Comparison of ENCODE assay signal across 9 cellular contexts in the genomic region with DNA sequence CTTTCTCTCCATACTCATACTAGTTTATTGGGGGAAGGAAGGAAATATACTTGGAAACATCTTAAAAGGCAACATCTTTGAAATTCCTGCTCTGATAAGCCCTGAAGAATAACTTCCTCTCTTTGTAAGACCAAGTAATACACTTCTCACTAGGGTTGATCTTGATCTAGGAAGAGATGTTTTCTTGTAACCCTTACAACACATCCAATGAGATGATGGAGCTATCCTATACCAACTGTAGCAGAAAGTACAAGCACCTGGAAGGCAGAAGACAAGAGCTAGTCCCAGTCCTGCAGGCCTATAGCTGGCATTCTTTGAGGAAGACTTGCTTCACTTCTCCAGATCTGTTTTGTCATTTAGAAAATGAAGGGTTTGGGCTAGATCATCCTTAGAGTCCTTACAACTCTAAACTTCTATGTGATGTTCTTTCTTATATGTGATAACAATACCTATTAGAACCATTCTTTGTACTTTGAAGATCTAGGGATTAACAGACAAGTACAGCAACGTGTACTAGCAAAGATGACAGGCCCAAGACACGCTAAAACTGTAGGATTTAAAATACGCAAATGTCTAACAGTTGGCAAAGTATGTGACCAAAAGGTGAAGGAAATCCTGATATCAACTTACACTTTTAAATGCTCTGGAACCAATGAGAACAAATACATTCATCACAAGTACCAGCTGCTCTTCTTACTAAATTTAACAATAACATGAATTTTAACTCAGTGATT. TPM values are rescaled to one million over a fixed set of nuclear protein-coding genes. Genes with fewer than 3 reads are reported as not detected.
DNase-seq lines count a peak whose midpoint lies in the region; TF ChIP-seq lines count a peak whose summit lies in the region.
"Had no signal": no experiment of that assay in that cellular context is flagged by ENCODE, and none has a peak within 500 bp of the region (broad histone marks: within the 10 kb centered on the region; RNA-seq: fewer than 3 reads in every experiment).

No MANE protein-coding gene starts in this region.

- TF ChIP-seq RAD21 in neural cell (conservative IDR thresholded peaks at IDR 0.05), result no peak

- H3F3A ChIP-seq in neural cell (ENCODE audit: insufficient read depth, low read length, poor library complexity, severe bottlenecking), result no peaks in the 10 kb centered on the region

- intact Hi-C loops in CD4-positive, alpha-beta memory T cell (cut with micrococcal nuclease), result loop anchor here (1.0 to 2.0 kb wide), 6 partner anchors 8 to 103 kb away; no protein-coding TSS in a partner anchor
- intact Hi-C loops in ascending aorta (cut with DNase I), result no loop called here

- peak overlapping the region; percentile 87 to 97 (median 95) for H3K4me3 Mint-ChIP-seq in CD4-positive, alpha-beta memory T cell

- H3K9me3 ChIP-seq in CD4-positive, alpha-beta memory T cell (ENCODE audit: control insufficient read depth in 1 of 2, low read length in 2 of 2), result no peaks in the 10 kb centered on the region
- H3K9me3 ChIP-seq in ascending aorta (no peaks in the 10 kb centered on the region), neural cell (ENCODE audit: low read length) (no peaks in the 10 kb centered on the region)
- H3K9me3 ChIP-seq: SJCRH30 had no signal

- peaks cover 48 to 75% (median 56%) of the 10 kb centered on the region in 4 donors for H3K4me1 Mint-ChIP-seq in CD4-positive, alpha-beta memory T cell

- peaks cover 8 to 37% of the 10 kb centered on the region in 2 donors for H3K36me3 Mint-ChIP-seq in CD4-positive, alpha-beta memory T cell

- H3K27ac Mint-ChIP-seq in CD4-positive, alpha-beta memory T cell, result peak overlapping the region; percentile 86 to 95 (median 93)

- no peaks in the 10 kb centered on the region for H3K9me3 Mint-ChIP-seq in CD4-positive, alpha-beta memory T cell

- H3K27ac ChIP-seq in CD4-positive, alpha-beta memory T cell (ENCODE audit: low read depth, low read length), result peak overlapping the region; percentile 93
- H3K27ac ChIP-seq in HL-60 (replicated peaks) (peak overlapping the region; percentile 80), ascending aorta (peak overlapping the region; percentile 83 to 86), neural cell (ENCODE audit: low read length) (no peak overlapping the region)
- H3K27ac ChIP-seq: SJCRH30 had no signal

- POLR2A ChIA-PET in CD4-positive, alpha-beta memory T cell (lab: Charles Lee; ENCODE audit: partially characterized antibody), result interaction anchor here (0.9 to 20.5 kb wide), 24 partner anchors 12 to 1132 kb away, joined by 3 to 1065 read pairs (median 8); no protein-coding TSS in a partner anchor

- CTCF ChIA-PET in CD4-positive, alpha-beta memory T cell (lab: Charles Lee; ENCODE audit: partially characterized antibody), result interaction anchor here (0.7 to 11.5 kb wide), 21 partner anchors 8 to 200 kb away, joined by 3 to 146 read pairs (median 5); no protein-coding TSS in a partner anchor

- H3K4me2 ChIP-seq in neural cell (ENCODE audit: low read length), result peak overlapping the region; percentile 29

- no peak for DNase-seq in CD4-positive, alpha-beta memory T cell
- peak in 1 of 2 experiments; percentile 27 for DNase-seq in HL-60 (ENCODE audit: low read depth in 1 of 2, low spot score in 1 of 2)
- no peak for DNase-seq in ascending aorta (ENCODE audit: low spot score in 2 of 2)
- DNase-seq in stimulated activated CD4-positive, alpha-beta T cell treated with anti-CD3 and anti-CD28 coated beads, Interleukin-4, amount 100 ng/mL, for 4 hours, result no peak
- DNase-seq in DMS53 (lab: John Stamatoyannopoulos, UW), result no peak
- DNase-seq in germinal center (ENCODE audit: low spot score), result no peak
- DNase-seq in amygdala (lab: John Stamatoyannopoulos, UW), result no peak
- DNase-seq: SJCRH30 had no signal

- H3K9ac ChIP-seq in neural cell (ENCODE audit: low read length), result peak overlapping the region; percentile 82

- no peaks in the 10 kb centered on the region for H3K79me2 ChIP-seq in neural cell (replicated peaks; ENCODE audit: insufficient read depth, low read length)

- H3K27me3 Mint-ChIP-seq in CD4-positive, alpha-beta memory T cell, result no peaks in the 10 kb centered on the region

- H4K20me1 ChIP-seq in neural cell (ENCODE audit: insufficient read depth), result no peaks in the 10 kb centered on the region

- H3K36me3 ChIP-seq in CD4-positive, alpha-beta memory T cell (ENCODE audit: insufficient read depth, low read length), result no peaks in the 10 kb centered on the region
- H3K36me3 ChIP-seq in ascending aorta, result no peaks in the 10 kb centered on the region
- H3K36me3 ChIP-seq in neural cell (ENCODE audit: insufficient read depth, low read length), result no peaks in the 10 kb centered on the region
- H3K36me3 ChIP-seq: SJCRH30 had no signal

- peaks cover 60% of the 10 kb centered on the region for H3K4me1 ChIP-seq in CD4-positive, alpha-beta memory T cell (ENCODE audit: insufficient read depth, low read length)
- peaks cover 5 to 45% of the 10 kb centered on the region in 2 donors for H3K4me1 ChIP-seq in ascending aorta

- H3K27me3 ChIP-seq in CD4-positive, alpha-beta memory T cell (ENCODE audit: insufficient read depth, low read length), result no peaks in the 10 kb centered on the region
- H3K27me3 ChIP-seq in HL-60 (ENCODE audit: insufficient read depth, poor library complexity, severe bottlenecking), result no peaks in the 10 kb centered on the region
- H3K27me3 ChIP-seq in ascending aorta, result no peaks in the 10 kb centered on the region
- H3K27me3 ChIP-seq in neural cell (ENCODE audit: insufficient read depth, low read depth, low read length), result no peaks in the 10 kb centered on the region

- peak overlapping the region; percentile 65 to 87 for H3K4me3 ChIP-seq in CD4-positive, alpha-beta memory T cell (ENCODE audit: low read length in 2 of 2)
- peak overlapping the region; percentile 73 for H3K4me3 ChIP-seq in HL-60 (replicated peaks; ENCODE audit: insufficient read depth, low read length)
- peak overlapping the region; percentile 77 to 89 for H3K4me3 ChIP-seq in ascending aorta
- H3K4me3 ChIP-seq in neural cell (ENCODE audit: low read length), result peak overlapping the region; percentile 74
- H3K4me3 ChIP-seq: SJCRH30 had no signal

- TF ChIP-seq EP300 in neural cell (conservative IDR thresholded peaks at IDR 0.05; ENCODE audit: poor library complexity, severe bottlenecking), result no peak

- TF ChIP-seq CTCF in HL-60 (IDR thresholded peaks at IDR 0.05; ENCODE audit: insufficient read depth, low read length) (no peak), ascending aorta (IDR thresholded peaks at IDR 0.05) (no peak), neural cell (IDR thresholded peaks at IDR 0.05; ENCODE audit: poor library complexity, severe bottlenecking) (no peak)

- no peaks in the 10 kb centered on the region for H3K9me2 ChIP-seq in neural cell (ENCODE audit: insufficient read depth, low read length)

- H2AFZ ChIP-seq in neural cell (ENCODE audit: low read depth, low read length), result no peak overlapping the region

TF ChIP-seq in neural cell, 6 proteins besides CTCF, POLR2A, EP300 and RAD21:
- TF ChIP-seq POLR2AphosphoS5 (IDR thresholded peaks at IDR 0.05), result no peak
- no peak for TF ChIP-seq EZH2 (IDR thresholded peaks at IDR 0.05; ENCODE audit: borderline replicate concordance, insufficient read depth, low read length, poor library complexity, severe bottlenecking)
- TF ChIP-seq SMC3 (conservative IDR thresholded peaks at IDR 0.05; ENCODE audit: poor library complexity), result no peak
- TF ChIP-seq, protein P1, sequence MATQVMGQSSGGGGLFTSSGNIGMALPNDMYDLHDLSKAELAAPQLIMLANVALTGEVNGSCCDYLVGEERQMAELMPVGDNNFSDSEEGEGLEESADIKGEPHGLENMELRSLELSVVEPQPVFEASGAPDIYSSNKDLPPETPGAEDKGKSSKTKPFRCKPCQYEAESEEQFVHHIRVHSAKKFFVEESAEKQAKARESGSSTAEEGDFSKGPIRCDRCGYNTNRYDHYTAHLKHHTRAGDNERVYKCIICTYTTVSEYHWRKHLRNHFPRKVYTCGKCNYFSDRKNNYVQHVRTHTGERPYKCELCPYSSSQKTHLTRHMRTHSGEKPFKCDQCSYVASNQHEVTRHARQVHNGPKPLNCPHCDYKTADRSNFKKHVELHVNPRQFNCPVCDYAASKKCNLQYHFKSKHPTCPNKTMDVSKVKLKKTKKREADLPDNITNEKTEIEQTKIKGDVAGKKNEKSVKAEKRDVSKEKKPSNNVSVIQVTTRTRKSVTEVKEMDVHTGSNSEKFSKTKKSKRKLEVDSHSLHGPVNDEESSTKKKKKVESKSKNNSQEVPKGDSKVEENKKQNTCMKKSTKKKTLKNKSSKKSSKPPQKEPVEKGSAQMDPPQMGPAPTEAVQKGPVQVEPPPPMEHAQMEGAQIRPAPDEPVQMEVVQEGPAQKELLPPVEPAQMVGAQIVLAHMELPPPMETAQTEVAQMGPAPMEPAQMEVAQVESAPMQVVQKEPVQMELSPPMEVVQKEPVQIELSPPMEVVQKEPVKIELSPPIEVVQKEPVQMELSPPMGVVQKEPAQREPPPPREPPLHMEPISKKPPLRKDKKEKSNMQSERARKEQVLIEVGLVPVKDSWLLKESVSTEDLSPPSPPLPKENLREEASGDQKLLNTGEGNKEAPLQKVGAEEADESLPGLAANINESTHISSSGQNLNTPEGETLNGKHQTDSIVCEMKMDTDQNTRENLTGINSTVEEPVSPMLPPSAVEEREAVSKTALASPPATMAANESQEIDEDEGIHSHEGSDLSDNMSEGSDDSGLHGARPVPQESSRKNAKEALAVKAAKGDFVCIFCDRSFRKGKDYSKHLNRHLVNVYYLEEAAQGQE (IDR thresholded peaks at IDR 0.05; ENCODE audit: borderline replicate concordance), result no peak
- no peak for TF ChIP-seq TAF1 (IDR thresholded peaks at IDR 0.05; ENCODE audit: low read depth)
- no peak for TF ChIP-seq MXI1 (conservative IDR thresholded peaks at IDR 0.05; ENCODE audit: poor library complexity, severe bottlenecking)

RNA-seq across cellular contexts. Expression of a gene that starts 1.8 kb away (rescaled TPM):
- 100 to 1,000 TPM; 229 to 248 TPM for total RNA-seq in CD4-positive, alpha-beta memory T cell
- polyA plus RNA-seq in CD4-positive, alpha-beta memory T cell, result 10 to 100 TPM; 51.5 to 87.9 TPM
- 66.3 TPM for total RNA-seq in ascending aorta
- 60.2 and 94.3 TPM in 2 replicates for polyA plus RNA-seq in neural cell
- 166 and 239 TPM in 2 replicates for polyA minus RNA-seq in neural cell
